ENCODE assay signal across 10 cellular contexts in genomic region chr17:20059728-20060188, GRCh38. TPM values are rescaled to one million over a fixed set of nuclear protein-coding genes. Genes with fewer than 3 reads are reported as not detected.
A peak's percentile ranks its signal among the peaks of the same experiment; 100 is the strongest.
DNase-seq lines count a peak whose midpoint lies in the region; ATAC-seq and TF ChIP-seq lines count a peak whose summit lies in the region.
"Had no signal": no experiment of that assay in that cellular context is flagged by ENCODE, and none has a peak within 500 bp of the region (broad histone marks: within the 10 kb centered on the region; RNA-seq: fewer than 3 reads in every experiment).

No MANE protein-coding gene starts in this region.

- H3K27ac ChIP-seq in upper lobe of right lung: no peak overlapping the region
- no peak overlapping the region for H3K27ac ChIP-seq in upper lobe of left lung
- H3K27ac ChIP-seq: sigmoid colon had no signal

- H3K4me1 ChIP-seq in upper lobe of right lung (peaks cover 16% of the 10 kb centered on the region), upper lobe of left lung (peaks cover 8 to 15% (median 12%) of the 10 kb centered on the region in 4 donors)

- DNase-seq in DMS53 treated with DMSO at 0.1 percent for 48 hours (lab: John Stamatoyannopoulos, UW; ENCODE audit: unreplicated experiment): peak; percentile 64
- peak; percentile 20 for DNase-seq in GM20000 (ENCODE audit: low spot score)
- DNase-seq in MV-4-11 (lab: John Stamatoyannopoulos, UW): peak; percentile 63
- peak; percentile 75 for DNase-seq in epithelial cell of esophagus (ENCODE audit: low read depth)
- DNase-seq in upper lobe of right lung: no peak
- no peak for DNase-seq in cerebellum (ENCODE audit: low spot score)
- DNase-seq in upper lobe of left lung: no peak
- DNase-seq: sigmoid colon; stimulated activated naive CD8-positive, alpha-beta T cell treated with anti-CD3 and anti-CD28 coated beads, Interleukin-15, Interleukin-2, amounts not matched to agents 100 U/mL and 50 U/mL, for 24 hours had no signal

- no peak overlapping the region for H3K4me3 ChIP-seq in epithelial cell of esophagus (ENCODE audit: low read length)
- no peak overlapping the region for H3K4me3 ChIP-seq in upper lobe of right lung
- H3K4me3 ChIP-seq in upper lobe of left lung: no peak overlapping the region
- H3K4me3 ChIP-seq: sigmoid colon had no signal

- TF ChIP-seq EP300 in upper lobe of left lung (IDR thresholded peaks at IDR 0.05): no peak

- intact Hi-C loops in upper lobe of right lung (cut with DNase I): no loop called here

- H3K36me3 ChIP-seq in upper lobe of right lung: no peaks in the 10 kb centered on the region
- H3K36me3 ChIP-seq in upper lobe of left lung: no peaks in the 10 kb centered on the region
- H3K36me3 ChIP-seq: sigmoid colon had no signal

- 53 to 61% methylated on average over 3 of the region's 3 CpGs for WGBS in upper lobe of left lung, 2 donors

- H3K9me3 ChIP-seq in upper lobe of right lung: no peaks in the 10 kb centered on the region
- H3K9me3 ChIP-seq in upper lobe of left lung: no peaks in the 10 kb centered on the region
- H3K9me3 ChIP-seq: sigmoid colon had no signal

- H3K27me3 ChIP-seq in upper lobe of right lung: no peaks in the 10 kb centered on the region
- no peaks in the 10 kb centered on the region for H3K27me3 ChIP-seq in upper lobe of left lung
- H3K27me3 ChIP-seq: sigmoid colon had no signal

- TF ChIP-seq CTCF in GM20000 (IDR thresholded peaks at IDR 0.05; ENCODE audit: extremely low read depth, missing control alignments) (no peak), epithelial cell of esophagus (IDR thresholded peaks at IDR 0.05; ENCODE audit: insufficient read depth, low read depth, low read length, missing control alignments) (no peak), upper lobe of right lung (IDR thresholded peaks at IDR 0.05) (no peak), upper lobe of left lung (IDR thresholded peaks at IDR 0.05) (no peak)

- no peak for TF ChIP-seq POLR2A in upper lobe of left lung (IDR thresholded peaks at IDR 0.05)

- ATAC-seq in GM21528 (IDR thresholded peaks at IDR 0.05; ENCODE audit: low FRiP score, unreplicated experiment): no peak
- ATAC-seq in upper lobe of right lung: no peak
- no peak for ATAC-seq in upper lobe of left lung (ENCODE audit: low FRiP score in 2 of 2)
- ATAC-seq: stimulated activated naive CD8-positive, alpha-beta T cell treated with anti-CD3 and anti-CD28 coated beads, Interleukin-15, Interleukin-2, amounts not matched to agents 100 U/mL and 50 U/mL, for 24 hours had no signal

RNA-seq across cellular contexts. Expression of gene SPECC1, which starts 50.6 kb away (rescaled TPM):
- total RNA-seq in upper lobe of right lung (31.0 TPM), cerebellum (67.8 TPM), upper lobe of left lung (10 to 100 TPM; 21.8 to 65.0 (median 33.9) TPM)

Comparison
In these comparisons a context has a peak if more than half of its experiments do, and no peak if none do; other contexts are left out.
1. DNase-seq: peak in DMS53 treated with DMSO at 0.1 percent for 48 hours (single experiment), GM20000 (single experiment), MV-4-11 (single experiment) and epithelial cell of esophagus (single experiment); none in upper lobe of right lung (single experiment), cerebellum (single experiment) and upper lobe of left lung (0 of 2).